ENCODE assay signal across 29 cellular contexts in genomic region chr9:136734837-136735496, GRCh38. TPM values are rescaled to one million over a fixed set of nuclear protein-coding genes. Genes with fewer than 3 reads are reported as not detected.
DNase-seq lines count a peak whose midpoint lies in the region; ATAC-seq and TF ChIP-seq lines count a peak whose summit lies in the region.
"Had no signal": no experiment of that assay in that cellular context is flagged by ENCODE, and none has a peak within 500 bp of the region (broad histone marks: within the 10 kb centered on the region; RNA-seq: fewer than 3 reads in every experiment).

No MANE protein-coding gene starts in this region.

- no peak overlapping the region for H3K4ac ChIP-seq in neuronal stem cell (ENCODE audit: low read length)

- POLR2A ChIA-PET in activated CD8-positive, alpha-beta T cell treated with anti-CD3 and anti-CD28 coated beads for 36 hours (lab: Charles Lee) = interaction anchor here (2.7 kb wide), 1 partner anchor 7 kb away, joined by 12 read pairs; no protein-coding TSS in a partner anchor
- POLR2A ChIA-PET in activated CD8-positive, alpha-beta T cell treated with anti-CD3 and anti-CD28 coated beads, Interleukin-2, amount 10 ng/mL, durations not matched to agents 7 days and 5 days (lab: Charles Lee) = no interaction called here

- H3K27me3 ChIP-seq in neuronal stem cell (ENCODE audit: control insufficient read depth in 3 of 3, insufficient read depth in 3 of 3, low read depth in 1 of 3, low read length in 3 of 3) = peaks cover 0 to 38% (median 2%) of the 10 kb centered on the region in 3 experiments

- H2AK5ac ChIP-seq in neuronal stem cell (ENCODE audit: low read depth, low read length) = no peak overlapping the region

- no peak overlapping the region for H3K9ac ChIP-seq in neuronal stem cell (ENCODE audit: low read depth, low read length, poor library complexity)
- H3K9ac ChIP-seq: GM23248 had no signal

- H3K18ac ChIP-seq in neuronal stem cell (ENCODE audit: low read length) = peak overlapping the region; percentile 38

- H2AFZ ChIP-seq in neuronal stem cell (ENCODE audit: low read length) = no peak overlapping the region
- H2AFZ ChIP-seq: GM23248 had no signal

- no peaks in the 10 kb centered on the region for H3K4me1 ChIP-seq in neuronal stem cell (ENCODE audit: control insufficient read depth in 2 of 2, insufficient read depth in 1 of 2, low read depth in 1 of 2, low read length in 2 of 2)
- H3K4me1 ChIP-seq: A549, Caco-2, SJSA1 had no signal

- no peak overlapping the region for H2BK12ac ChIP-seq in neuronal stem cell (ENCODE audit: low read length)

- no peak overlapping the region for H3K27ac Mint-ChIP-seq in activated CD8-positive, alpha-beta T cell treated with anti-CD3 and anti-CD28 coated beads for 36 hours
- no peak overlapping the region for H3K27ac Mint-ChIP-seq in activated CD8-positive, alpha-beta T cell treated with anti-CD3 and anti-CD28 coated beads, Interleukin-2, amount 10 ng/mL, durations not matched to agents 7 days and 5 days
- H3K27ac Mint-ChIP-seq: CD8-positive, alpha-beta T cell had no signal

- H3K4me3 Mint-ChIP-seq in activated CD8-positive, alpha-beta T cell treated with anti-CD3 and anti-CD28 coated beads for 36 hours = no peak overlapping the region
- H3K4me3 Mint-ChIP-seq in activated CD8-positive, alpha-beta T cell treated with anti-CD3 and anti-CD28 coated beads, Interleukin-2, amount 10 ng/mL, durations not matched to agents 7 days and 5 days = no peak overlapping the region
- H3K4me3 Mint-ChIP-seq: CD8-positive, alpha-beta T cell had no signal

- H2BK120ac ChIP-seq in neuronal stem cell (ENCODE audit: low read depth, low read length) = no peak overlapping the region

- no peak overlapping the region for H3K27ac ChIP-seq in neuronal stem cell (replicated peaks; ENCODE audit: low read length)
- H3K27ac ChIP-seq: A549, C4-2B, GM23248, SJSA1 had no signal

- intact Hi-C loops in activated CD8-positive, alpha-beta T cell treated with anti-CD3 and anti-CD28 coated beads for 36 hours (cut with micrococcal nuclease) = no loop called here

- peaks cover 31% of the 10 kb centered on the region for H3K4me1 Mint-ChIP-seq in activated CD8-positive, alpha-beta T cell treated with anti-CD3 and anti-CD28 coated beads for 36 hours (ENCODE audit: low read depth)
- H3K4me1 Mint-ChIP-seq in activated CD8-positive, alpha-beta T cell treated with anti-CD3 and anti-CD28 coated beads, Interleukin-2, amount 10 ng/mL, durations not matched to agents 7 days and 5 days (ENCODE audit: low read depth) = peaks cover 2% of the 10 kb centered on the region

- ATAC-seq in activated CD8-positive, alpha-beta T cell treated with anti-CD3 and anti-CD28 coated beads for 36 hours = peak; percentile 83
- no peak for ATAC-seq in activated CD8-positive, alpha-beta T cell treated with anti-CD3 and anti-CD28 coated beads, Interleukin-2, amount 10 ng/mL, durations not matched to agents 7 days and 5 days
- ATAC-seq: A549; CD8-positive, alpha-beta T cell; GM12878 had no signal

- H3K79me1 ChIP-seq in neuronal stem cell (ENCODE audit: low read depth, low read length) = peaks cover 2% of the 10 kb centered on the region

- no peak overlapping the region for H3K23ac ChIP-seq in neuronal stem cell (ENCODE audit: low read depth, low read length, poor library complexity)

- peak; percentile 56 for DNase-seq in activated CD8-positive, alpha-beta T cell treated with anti-CD3 and anti-CD28 coated beads for 36 hours
- DNase-seq in activated CD8-positive, alpha-beta T cell treated with anti-CD3 and anti-CD28 coated beads, Interleukin-2, amount 10 ng/mL, durations not matched to agents 7 days and 5 days = no peak
- DNase-seq in stimulated activated CD4-positive, alpha-beta T cell treated with anti-CD3 and anti-CD28 coated beads, Interleukin-15, amount 100 ng/mL, for 24 hours = peak; percentile 30
- DNase-seq in stimulated activated CD4-positive, alpha-beta T cell treated with anti-CD3 and anti-CD28 coated beads, Interleukin-1b, Interleukin-23, amount 100 ng/mL, for 48 hours = no peak
- DNase-seq in neuronal stem cell (ENCODE audit: low spot score) (no peak), DMS153 treated with DMSO at 0.1 percent for 48 hours (lab: John Stamatoyannopoulos, UW; ENCODE audit: unreplicated experiment) (no peak), NCI-H345 treated with DMSO at 0.1 percent for 48 hours (lab: John Stamatoyannopoulos, UW; ENCODE audit: unreplicated experiment) (no peak)
- DNase-seq: AML-193; Caco-2; CD8-positive, alpha-beta T cell; DMS79; EL; GDM1; GM23248; H7; KBM-7; NCI-H1105 treated with DMSO at 0.1 percent for 48 hours; NCI-H146; NCI-H1930; NCI-H526 treated with DMSO at 0.1 percent for 48 hours; Right ventricle myocardium superior; RPMI8226 had no signal

- TF ChIP-seq CTCF in activated CD8-positive, alpha-beta T cell treated with anti-CD3 and anti-CD28 coated beads for 36 hours (IDR thresholded peaks at IDR 0.05) = no peak

- no CpG with 5 or more reads among the region's 12 CpGs for WGBS in neuronal stem cell (ENCODE audit: extremely low coverage in 2 of 2, insufficient read length in 2 of 2, insufficient replicate concordance in 1 of 2), 2 donors

- H3K36me3 ChIP-seq in neuronal stem cell (replicated peaks in 1 of 2; ENCODE audit: control insufficient read depth in 2 of 2, insufficient read depth in 2 of 2, low read length in 2 of 2) = no peaks in the 10 kb centered on the region
- H3K36me3 ChIP-seq: SJSA1 had no signal

- no peaks in the 10 kb centered on the region for H3K36me3 Mint-ChIP-seq in activated CD8-positive, alpha-beta T cell treated with anti-CD3 and anti-CD28 coated beads for 36 hours (ENCODE audit: low read depth)
- no peaks in the 10 kb centered on the region for H3K36me3 Mint-ChIP-seq in activated CD8-positive, alpha-beta T cell treated with anti-CD3 and anti-CD28 coated beads, Interleukin-2, amount 10 ng/mL, durations not matched to agents 7 days and 5 days (ENCODE audit: low read depth)

- no peak overlapping the region for H2BK5ac ChIP-seq in neuronal stem cell (ENCODE audit: low read length)

- H3K4me2 ChIP-seq in neuronal stem cell (ENCODE audit: insufficient read depth, low read length, poor library complexity, severe bottlenecking) = no peak overlapping the region
- H3K4me2 ChIP-seq: A549 had no signal

- no peaks in the 10 kb centered on the region for H3K9me3 Mint-ChIP-seq in activated CD8-positive, alpha-beta T cell treated with anti-CD3 and anti-CD28 coated beads for 36 hours
- H3K9me3 Mint-ChIP-seq in activated CD8-positive, alpha-beta T cell treated with anti-CD3 and anti-CD28 coated beads, Interleukin-2, amount 10 ng/mL, durations not matched to agents 7 days and 5 days (ENCODE audit: insufficient read depth) = no peaks in the 10 kb centered on the region
- H3K9me3 Mint-ChIP-seq: CD8-positive, alpha-beta T cell had no signal

- no peak overlapping the region for H4K91ac ChIP-seq in neuronal stem cell (ENCODE audit: low read depth, low read length, poor library complexity)

- no peak overlapping the region for H3K14ac ChIP-seq in neuronal stem cell (ENCODE audit: low read length)

- no peaks in the 10 kb centered on the region for H3K9me3 ChIP-seq in neuronal stem cell (replicated peaks in 1 of 2; ENCODE audit: control insufficient read depth in 2 of 2, insufficient read depth in 1 of 2, low read depth in 1 of 2, low read length in 2 of 2)
- H3K9me3 ChIP-seq: A549, Caco-2, SJSA1 had no signal

- H2BK15ac ChIP-seq in neuronal stem cell (ENCODE audit: low read length) = no peak overlapping the region

- CTCF ChIA-PET in activated CD8-positive, alpha-beta T cell treated with anti-CD3 and anti-CD28 coated beads for 36 hours (lab: Charles Lee) = interaction anchor here (0.9 kb wide), 1 partner anchor 63 kb away, joined by 3 read pairs; no protein-coding TSS in a partner anchor
- CTCF ChIA-PET in activated CD8-positive, alpha-beta T cell treated with anti-CD3 and anti-CD28 coated beads, Interleukin-2, amount 10 ng/mL, durations not matched to agents 7 days and 5 days (lab: Charles Lee) = no interaction called here

- H4K8ac ChIP-seq in neuronal stem cell (ENCODE audit: low read depth, low read length) = no peak overlapping the region

- H3K4me3 ChIP-seq in neuronal stem cell (ENCODE audit: low read length in 2 of 2) = no peak overlapping the region
- H3K4me3 ChIP-seq: A549, GM12878, GM23248, SJSA1 had no signal

- H3K27me3 Mint-ChIP-seq in activated CD8-positive, alpha-beta T cell treated with anti-CD3 and anti-CD28 coated beads for 36 hours = no peaks in the 10 kb centered on the region
- H3K27me3 Mint-ChIP-seq in activated CD8-positive, alpha-beta T cell treated with anti-CD3 and anti-CD28 coated beads, Interleukin-2, amount 10 ng/mL, durations not matched to agents 7 days and 5 days (ENCODE audit: low read depth) = no peaks in the 10 kb centered on the region

RNA-seq across cellular contexts. Expression of gene LCN10, which starts 7.8 kb away (rescaled TPM):
- total RNA-seq in activated CD8-positive, alpha-beta T cell treated with anti-CD3 and anti-CD28 coated beads for 36 hours = 1 to 10 TPM; 2.6 to 3.2 TPM
- total RNA-seq in activated CD8-positive, alpha-beta T cell treated with anti-CD3 and anti-CD28 coated beads, Interleukin-2, amount 10 ng/mL, durations not matched to agents 7 days and 5 days = 1 to 10 TPM; 1.8 to 2.4 TPM
- 0.10 TPM for polyA plus RNA-seq in neuronal stem cell (2013, experiment 1 of 2)
- polyA plus RNA-seq in neuronal stem cell (2013, experiment 2 of 2) = 0.12 TPM
- total RNA-seq: Caco-2, GM23248, LHCN-M2, MCF 10A, NCI-H460, SJSA1 had no signal
- polyA plus RNA-seq: A549, GM23248 had no signal

RNA-seq across cellular contexts. Expression of gene LCN6, which starts 13.4 kb away (rescaled TPM):
- not detected for total RNA-seq in activated CD8-positive, alpha-beta T cell treated with anti-CD3 and anti-CD28 coated beads for 36 hours
- not detected for total RNA-seq in activated CD8-positive, alpha-beta T cell treated with anti-CD3 and anti-CD28 coated beads, Interleukin-2, amount 10 ng/mL, durations not matched to agents 7 days and 5 days
- not detected for polyA plus RNA-seq in neuronal stem cell (2013, experiment 1 of 2)
- not detected for polyA plus RNA-seq in neuronal stem cell (2013, experiment 2 of 2)
- total RNA-seq: Caco-2; CD8-positive, alpha-beta T cell; GM12878; GM23248; H7; LHCN-M2; MCF 10A; NCI-H460; SJSA1 had no signal
- polyA plus RNA-seq: A549, GM12878, GM23248 had no signal

RNA-seq across cellular contexts. Expression of gene DIPK1B, which starts 22.6 kb away (rescaled TPM):
- under 1 TPM in 1 of 2 experiments, not detected in 1; 0.14 TPM for total RNA-seq in activated CD8-positive, alpha-beta T cell treated with anti-CD3 and anti-CD28 coated beads for 36 hours
- total RNA-seq in activated CD8-positive, alpha-beta T cell treated with anti-CD3 and anti-CD28 coated beads, Interleukin-2, amount 10 ng/mL, durations not matched to agents 7 days and 5 days = under 1 TPM in 1 of 2 experiments, not detected in 1; 0.16 TPM
- 40.0 TPM for polyA plus RNA-seq in neuronal stem cell (2013, experiment 1 of 2)
- 39.1 TPM for polyA plus RNA-seq in neuronal stem cell (2013, experiment 2 of 2)
- total RNA-seq: GM23248, LHCN-M2, MCF 10A, SJSA1 had no signal
- polyA plus RNA-seq: GM23248 had no signal

RNA-seq across cellular contexts. Expression of gene LCN8, which starts 23.1 kb away (rescaled TPM):
- not detected for total RNA-seq in activated CD8-positive, alpha-beta T cell treated with anti-CD3 and anti-CD28 coated beads for 36 hours
- not detected for total RNA-seq in activated CD8-positive, alpha-beta T cell treated with anti-CD3 and anti-CD28 coated beads, Interleukin-2, amount 10 ng/mL, durations not matched to agents 7 days and 5 days
- polyA plus RNA-seq in neuronal stem cell (2013, experiment 1 of 2) = not detected
- polyA plus RNA-seq in neuronal stem cell (2013, experiment 2 of 2) = not detected
- total RNA-seq: Caco-2; CD8-positive, alpha-beta T cell; GM12878; GM23248; H7; LHCN-M2; MCF 10A; NCI-H460; Right ventricle myocardium superior; SJSA1 had no signal
- polyA plus RNA-seq: A549, GM12878, GM23248 had no signal

RNA-seq across cellular contexts. Expression of gene LCN15, which starts 29.4 kb away (rescaled TPM):
- total RNA-seq in activated CD8-positive, alpha-beta T cell treated with anti-CD3 and anti-CD28 coated beads for 36 hours = not detected
- total RNA-seq in activated CD8-positive, alpha-beta T cell treated with anti-CD3 and anti-CD28 coated beads, Interleukin-2, amount 10 ng/mL, durations not matched to agents 7 days and 5 days = not detected
- polyA plus RNA-seq in neuronal stem cell (2013, experiment 1 of 2) = 0.03 TPM
- 0.08 TPM for polyA plus RNA-seq in neuronal stem cell (2013, experiment 2 of 2)
- total RNA-seq: Caco-2; CD8-positive, alpha-beta T cell; GM12878; GM23248; H7; LHCN-M2; MCF 10A; NCI-H460; Right ventricle myocardium superior; SJSA1 had no signal
- polyA plus RNA-seq: GM23248 had no signal

Comparison
In these comparisons a context has a peak if more than half of its experiments do, and no peak if none do; other contexts are left out.
1. DNase-seq: peak in activated CD8-positive, alpha-beta T cell treated with anti-CD3 and anti-CD28 coated beads for 36 hours (single experiment) and stimulated activated CD4-positive, alpha-beta T cell treated with anti-CD3 and anti-CD28 coated beads, Interleukin-15, amount 100 ng/mL, for 24 hours (single experiment); none in activated CD8-positive, alpha-beta T cell treated with anti-CD3 and anti-CD28 coated beads, Interleukin-2, amount 10 ng/mL, durations not matched to agents 7 days and 5 days (single experiment), stimulated activated CD4-positive, alpha-beta T cell treated with anti-CD3 and anti-CD28 coated beads, Interleukin-1b, Interleukin-23, amount 100 ng/mL, for 48 hours (single experiment), neuronal stem cell (single experiment), DMS153 treated with DMSO at 0.1 percent for 48 hours (single experiment) and NCI-H345 treated with DMSO at 0.1 percent for 48 hours (single experiment).